Comparison of ENCODE assay signal across 8 cellular contexts in the genomic region with DNA sequence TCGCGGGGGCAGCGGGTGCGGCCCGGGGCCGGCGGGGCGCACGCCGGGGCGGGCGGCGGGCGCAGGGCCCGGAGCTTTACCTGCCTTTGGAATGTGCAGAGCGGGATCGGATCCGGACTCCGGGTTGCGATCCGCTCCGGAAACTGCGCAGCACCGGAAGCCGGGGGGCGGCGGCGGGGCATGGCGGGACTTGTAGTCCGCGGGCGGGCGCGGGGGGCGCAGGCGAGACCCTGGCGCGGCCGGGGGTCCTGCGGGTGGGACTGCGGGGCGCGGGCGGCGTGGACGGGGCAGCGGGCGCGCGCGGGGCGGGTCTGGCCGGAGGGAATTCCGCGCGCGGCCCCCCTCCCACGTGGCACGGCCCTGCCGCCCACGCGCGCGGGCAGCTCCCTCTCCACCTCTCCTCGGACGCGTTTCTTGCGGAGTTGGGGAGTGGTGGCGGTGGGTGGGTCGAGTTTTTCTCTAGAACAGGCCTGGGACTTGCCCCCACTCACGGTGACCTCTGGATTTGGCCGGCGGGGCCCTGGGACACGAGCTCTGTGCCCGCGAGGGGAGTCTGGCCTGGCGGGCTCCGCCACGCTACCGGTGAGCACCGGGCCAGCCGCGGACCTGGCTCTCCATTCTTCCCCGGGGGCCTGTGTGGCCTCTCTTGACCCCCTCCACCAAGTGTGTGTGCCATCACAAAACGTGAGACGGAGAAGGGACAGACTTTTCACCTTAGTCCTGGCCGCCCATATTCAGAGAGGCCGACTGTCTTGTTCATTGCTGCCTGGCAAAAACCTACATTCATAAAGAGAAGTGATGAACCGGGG. TPM values are rescaled to one million over a fixed set of nuclear protein-coding genes. Genes with fewer than 3 reads are reported as not detected.
DNase-seq lines count a peak whose midpoint lies in the region; ATAC-seq and TF ChIP-seq lines count a peak whose summit lies in the region.

A gene with protein sequence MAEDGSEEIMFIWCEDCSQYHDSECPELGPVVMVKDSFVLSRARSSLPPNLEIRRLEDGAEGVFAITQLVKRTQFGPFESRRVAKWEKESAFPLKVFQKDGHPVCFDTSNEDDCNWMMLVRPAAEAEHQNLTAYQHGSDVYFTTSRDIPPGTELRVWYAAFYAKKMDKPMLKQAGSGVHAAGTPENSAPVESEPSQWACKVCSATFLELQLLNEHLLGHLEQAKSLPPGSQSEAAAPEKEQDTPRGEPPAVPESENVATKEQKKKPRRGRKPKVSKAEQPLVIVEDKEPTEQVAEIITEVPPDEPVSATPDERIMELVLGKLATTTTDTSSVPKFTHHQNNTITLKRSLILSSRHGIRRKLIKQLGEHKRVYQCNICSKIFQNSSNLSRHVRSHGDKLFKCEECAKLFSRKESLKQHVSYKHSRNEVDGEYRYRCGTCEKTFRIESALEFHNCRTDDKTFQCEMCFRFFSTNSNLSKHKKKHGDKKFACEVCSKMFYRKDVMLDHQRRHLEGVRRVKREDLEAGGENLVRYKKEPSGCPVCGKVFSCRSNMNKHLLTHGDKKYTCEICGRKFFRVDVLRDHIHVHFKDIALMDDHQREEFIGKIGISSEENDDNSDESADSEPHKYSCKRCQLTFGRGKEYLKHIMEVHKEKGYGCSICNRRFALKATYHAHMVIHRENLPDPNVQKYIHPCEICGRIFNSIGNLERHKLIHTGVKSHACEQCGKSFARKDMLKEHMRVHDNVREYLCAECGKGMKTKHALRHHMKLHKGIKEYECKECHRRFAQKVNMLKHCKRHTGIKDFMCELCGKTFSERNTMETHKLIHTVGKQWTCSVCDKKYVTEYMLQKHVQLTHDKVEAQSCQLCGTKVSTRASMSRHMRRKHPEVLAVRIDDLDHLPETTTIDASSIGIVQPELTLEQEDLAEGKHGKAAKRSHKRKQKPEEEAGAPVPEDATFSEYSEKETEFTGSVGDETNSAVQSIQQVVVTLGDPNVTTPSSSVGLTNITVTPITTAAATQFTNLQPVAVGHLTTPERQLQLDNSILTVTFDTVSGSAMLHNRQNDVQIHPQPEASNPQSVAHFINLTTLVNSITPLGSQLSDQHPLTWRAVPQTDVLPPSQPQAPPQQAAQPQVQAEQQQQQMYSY (minus strand): TSS at position 155 of the 809 bp plus-strand sequence. CDS start 18,981 bp downstream, outside the sequence.

- H3K27me3 ChIP-seq in PC-9 (ENCODE audit: insufficient read depth, low read depth) (no peaks in the 10 kb centered on the region), muscle layer of duodenum (ENCODE audit: low read depth, low read length) (no peaks in the 10 kb centered on the region)

- peak; percentile 42 for TF ChIP-seq POLR2A in erythroblast (IDR thresholded peaks at IDR 0.05; ENCODE audit: low read length)

- peak within 1 kb of the TSS; percentile 76 for H3K4me3 ChIP-seq in PC-9
- H3K4me3 ChIP-seq in muscle layer of duodenum (ENCODE audit: low read depth in 1 of 2, low read length in 2 of 2), result peak within 1 kb of the TSS; percentile 77

- intact Hi-C loops in PC-9 (cut with micrococcal nuclease; ENCODE audit: unreplicated experiment), result loop anchor here (5.0 kb wide), 1 partner anchor 238 kb away; no protein-coding TSS in a partner anchor

- peak; percentile 93 for DNase-seq in COLO668 (lab: John Stamatoyannopoulos, UW; ENCODE audit: unreplicated experiment)
- peak; percentile 72 for DNase-seq in HPDE6-E6E7 (ENCODE audit: extremely low spot score)
- DNase-seq in PC-9, result peak in 1 of 2 experiments; percentile 72
- peak; percentile 85 for DNase-seq in activated T-cell treated with anti-CD3 and anti-CD28 coated beads, Interleukin-2, amount 50 U/mL, for 1 hour
- peak; percentile 88 to 89 for DNase-seq in erythroblast (lab: John Stamatoyannopoulos, UW)
- peak; percentile 76 for DNase-seq in stimulated activated CD8-positive, alpha-beta memory T cell treated with anti-CD3 and anti-CD28 coated beads, Interleukin-7, amount 100 ng/mL, for 24 hours (ENCODE audit: low read depth)

- H3K4me2 ChIP-seq in PC-9, result peak within 1 kb of the TSS; percentile 95

- H4K20me1 ChIP-seq in PC-9 (ENCODE audit: insufficient read depth), result no peaks in the 10 kb centered on the region

- H3K9me3 ChIP-seq in PC-9 (ENCODE audit: insufficient read depth, low read depth), result no peaks in the 10 kb centered on the region
- no peaks in the 10 kb centered on the region for H3K9me3 ChIP-seq in muscle layer of duodenum (ENCODE audit: control insufficient read depth in 1 of 2, low read length in 2 of 2)

- peaks cover 19% of the 10 kb centered on the region for H3K79me2 ChIP-seq in PC-9 (ENCODE audit: low read depth)

- peak; percentile 43 for ATAC-seq in GM19452 (IDR thresholded peaks at IDR 0.05; ENCODE audit: unreplicated experiment)

- BruUV-seq in PC-9 (replicated peaks; lab: Mats Ljungman, UMichigan), result TSS peak; percentile 87

- peak within 1 kb of the TSS; percentile 95 for H2AFZ ChIP-seq in PC-9

- H3K36me3 ChIP-seq in PC-9 (ENCODE audit: low read depth) (no peaks in the 10 kb centered on the region), muscle layer of duodenum (ENCODE audit: control insufficient read depth in 1 of 2, insufficient read depth in 2 of 2, low read length in 2 of 2) (no peaks in the 10 kb centered on the region)

- peaks cover 15% of the 10 kb centered on the region for H3K4me1 ChIP-seq in PC-9 (replicated peaks; ENCODE audit: insufficient read depth)
- peaks cover 0 to 11% of the 10 kb centered on the region in 2 donors for H3K4me1 ChIP-seq in muscle layer of duodenum (ENCODE audit: control insufficient read depth in 1 of 2, insufficient read depth in 2 of 2, low read length in 2 of 2)

- no peaks in the 10 kb centered on the region for H3F3A ChIP-seq in PC-9 (ENCODE audit: insufficient read depth, low read depth)

- H3K9me2 ChIP-seq in PC-9 (ENCODE audit: insufficient read depth), result no peaks in the 10 kb centered on the region

- POLR2A ChIA-PET in PC-9 (lab: Charles Lee; ENCODE audit: unreplicated experiment), result interaction anchor here (0.7 kb wide), 1 partner anchor 217 kb away, joined by 3 read pairs; no protein-coding TSS in a partner anchor

- peak within 1 kb of the TSS; percentile 77 for H3K27ac ChIP-seq in PC-9
- H3K27ac ChIP-seq in muscle layer of duodenum (ENCODE audit: low read length), result peak within 1 kb of the TSS; percentile 10

- CTCF ChIA-PET in PC-9 (lab: Charles Lee), result interaction anchor here (0.7 kb wide), 1 partner anchor 229 kb away, joined by 7 read pairs; no protein-coding TSS in a partner anchor

- no peak for TF ChIP-seq CTCF in PC-9 (conservative IDR thresholded peaks at IDR 0.05)

RNA-seq across cellular contexts. Expression of the gene that starts here (rescaled TPM):
- 8.8 and 8.9 TPM in 2 replicates for total RNA-seq in PC-9 (2021)
